In genomic region chr6:26363882-26364825, GRCh38 we compare ENCODE assay signal across 6 cellular contexts. TPM values are rescaled to one million over a fixed set of nuclear protein-coding genes. Genes with fewer than 3 reads are reported as not detected.
DNase-seq lines count a peak whose midpoint lies in the region; ATAC-seq and TF ChIP-seq lines count a peak whose summit lies in the region.

No MANE protein-coding gene starts in this region.

- H2BK20ac ChIP-seq in IMR-90 (ENCODE audit: low read depth, low read length) = peak overlapping the region; percentile 60

- H3K36me3 ChIP-seq in IMR-90 (ENCODE audit: control insufficient read depth, insufficient read depth, low read length) = no peaks in the 10 kb centered on the region

- H3K9me1 ChIP-seq in IMR-90 (ENCODE audit: insufficient read depth, low read length) = peaks cover 4% of the 10 kb centered on the region; the same call in 1 of the 2 replicates

- H3K56ac ChIP-seq in IMR-90 (ENCODE audit: extremely low read depth, insufficient read depth, low read length) = peak overlapping the region; percentile 73

- H3K4ac ChIP-seq in IMR-90 (ENCODE audit: low read depth, low read length) = peak overlapping the region; percentile 85

- peak overlapping the region; percentile 55 for H3K23ac ChIP-seq in IMR-90 (ENCODE audit: low read depth, low read length)

- TF ChIP-seq CTCF in IMR-90 (conservative IDR thresholded peaks at IDR 0.05; ENCODE audit: low read depth, low read length) (no peak), choroid plexus epithelial cell (conservative IDR thresholded peaks at IDR 0.05; ENCODE audit: low read depth, low read length) (no peak)

- H3K9me3 ChIP-seq in IMR-90 (ENCODE audit: control insufficient read depth, insufficient read depth, low read length) = no peaks in the 10 kb centered on the region

- peak overlapping the region; percentile 98 for H3K4me3 ChIP-seq in IMR-90 (ENCODE audit: insufficient read depth, low read depth, low read length)
- peak overlapping the region; percentile 59 for H3K4me3 ChIP-seq in choroid plexus epithelial cell (ENCODE audit: low read depth, low read length)

- peak overlapping the region; percentile 100 for H4K5ac ChIP-seq in IMR-90 (ENCODE audit: low read depth, low read length)

- ATAC-seq in IMR-90 (ENCODE audit: low read depth) = peak; percentile 22; the same call in 1 of the 2 replicates
- ATAC-seq in sciatic nerve = peak; percentile 49
- no peak for ATAC-seq in GM21737 (IDR thresholded peaks at IDR 0.05; ENCODE audit: unreplicated experiment)

- DNase-seq in IMR-90 (no peak), choroid plexus epithelial cell (ENCODE audit: low read depth) (peak; percentile 36), sciatic nerve (ENCODE audit: low spot score) (no peak), NCI-H82 (lab: John Stamatoyannopoulos, UW) (no peak)
- DNase-seq in effector CD8-positive, alpha-beta T cell (lab: John Stamatoyannopoulos, UW) = no peak

- peak overlapping the region; percentile 74 for H3K18ac ChIP-seq in IMR-90 (ENCODE audit: low read depth, low read length)

- in situ Hi-C loops in IMR-90 (cut with MboI; ENCODE audit: low sequenced_read_pairs) = no loop called here

- peak overlapping the region; percentile 90 for H3K4me2 ChIP-seq in IMR-90 (ENCODE audit: low read depth, low read length)

- peak overlapping the region; percentile 70 for H2AK9ac ChIP-seq in IMR-90 (replicated peaks; ENCODE audit: low read depth, low read length, poor library complexity)

- peak overlapping the region; percentile 88 for H2BK5ac ChIP-seq in IMR-90 (ENCODE audit: low read depth, low read length, poor library complexity, severe bottlenecking)

- H2BK120ac ChIP-seq in IMR-90 (ENCODE audit: low read depth, low read length) = peak overlapping the region; percentile 72

- TF ChIP-seq RAD21 in IMR-90 (IDR thresholded peaks at IDR 0.05; ENCODE audit: low read length) = no peak

- CTCF ChIA-PET in IMR-90 (lab: Yijun Ruan, JAX) = interaction anchor here (1.1 kb wide), 1 partner anchor 23 kb away, joined by 3 read pairs; no protein-coding TSS in a partner anchor

- no CpG with 5 or more reads among the region's 6 CpGs for WGBS in IMR-90 (ENCODE audit: extremely low coverage in 2 of 2, insufficient read length in 1 of 2), 2 experiments

- peaks cover 0 to 8% of the 10 kb centered on the region in 2 experiments; a peak in 2 of 4 replicates for H3K79me1 ChIP-seq in IMR-90 (ENCODE audit: low read depth in 1 of 2, low read length in 2 of 2)

- intact Hi-C loops in IMR-90 (cut with micrococcal nuclease) = no loop called here
- intact Hi-C loops in sciatic nerve (cut with DNase I) = no loop called here

- no peaks in the 10 kb centered on the region for H4K20me1 ChIP-seq in IMR-90 (ENCODE audit: insufficient read depth, low read length)

- peak overlapping the region; percentile 56 for H4K91ac ChIP-seq in IMR-90 (ENCODE audit: insufficient read depth, low read depth, low read length)

- peak overlapping the region; percentile 75 for H3K9ac ChIP-seq in IMR-90 (ENCODE audit: low read depth, low read length)

- H3K27ac ChIP-seq in IMR-90 (ENCODE audit: insufficient read depth, low read length) = peak overlapping the region; percentile 85

- BruUV-seq in IMR-90 (replicated peaks; lab: Mats Ljungman, UMichigan) = no TSS peak

- H3K27me3 ChIP-seq in IMR-90 (ENCODE audit: control insufficient read depth, insufficient read depth, low read length) = no peaks in the 10 kb centered on the region

- POLR2A ChIA-PET in IMR-90 (lab: Charles Lee; ENCODE audit: unreplicated experiment) = no interaction called here

- dilution Hi-C loops in IMR-90 (cut with HindIII; ENCODE audit: low sequenced_read_pairs, unreplicated experiment) = no loop called here

- H4K8ac ChIP-seq in IMR-90 (ENCODE audit: low read depth in 2 of 2, low read length in 2 of 2) = peak overlapping the region; percentile 49 to 91; a peak in 3 of 4 replicates

- H3K14ac ChIP-seq in IMR-90 (replicated peaks; ENCODE audit: low read depth, low read length) = peak overlapping the region; percentile 90

- H3K4me1 ChIP-seq in IMR-90 (ENCODE audit: control insufficient read depth, insufficient read depth, low read length) = peaks cover 9% of the 10 kb centered on the region

- H2AFZ ChIP-seq in IMR-90 (replicated peaks; ENCODE audit: low read length, poor library complexity) = peak overlapping the region; percentile 89

- peak overlapping the region; percentile 49; the same call in 2 of the 3 replicates for H2BK15ac ChIP-seq in IMR-90 (ENCODE audit: low read depth, low read length)

- peak overlapping the region; percentile 78 for H2AK5ac ChIP-seq in IMR-90 (ENCODE audit: low read depth, low read length)

- TF ChIP-seq POLR2A in IMR-90 (IDR thresholded peaks at IDR 0.05; ENCODE audit: low read depth, low read length) = no peak

TF ChIP-seq in IMR-90, 13 proteins besides CTCF, POLR2A, EP300 and RAD21:
- TF ChIP-seq MXI1 (IDR thresholded peaks at IDR 0.05; ENCODE audit: borderline replicate concordance, low read depth, low read length) (no peak), FOS (IDR thresholded peaks at IDR 0.05; ENCODE audit: low read depth, low read length) (no peak), RFX5 (IDR thresholded peaks at IDR 0.05; ENCODE audit: low read depth, low read length) (no peak), RCOR1 (IDR thresholded peaks at IDR 0.05; ENCODE audit: insufficient replicate concordance, low read length) (no peak), SMC3 (IDR thresholded peaks at IDR 0.05; ENCODE audit: low read depth, low read length) (no peak), BHLHE40 (IDR thresholded peaks at IDR 0.05; ENCODE audit: low read depth, low read length) (no peak), NFE2L2 (IDR thresholded peaks at IDR 0.05; ENCODE audit: low read depth, low read length) (no peak), CEBPB (IDR thresholded peaks at IDR 0.05; ENCODE audit: low read depth, low read length) (no peak), MAFK (IDR thresholded peaks at IDR 0.05; ENCODE audit: low read depth, low read length) (no peak), MAZ (IDR thresholded peaks at IDR 0.05; ENCODE audit: borderline replicate concordance, low read depth, low read length) (no peak), CHD1 (IDR thresholded peaks at IDR 0.05; ENCODE audit: low read depth, low read length) (no peak), ELK1 (IDR thresholded peaks at IDR 0.05; ENCODE audit: borderline replicate concordance, low read depth, low read length) (no peak), USF2 (IDR thresholded peaks at IDR 0.05; ENCODE audit: low read depth, low read length) (no peak)
TF ChIP-seq in IMR-90: peak in this region for 0.

RNA-seq across cellular contexts. Expression of gene BTN3A2, which starts 0.8 kb away (rescaled TPM):
- total RNA-seq in IMR-90 (2012; rRNA removed) (17.2 and 20.4 TPM in 2 replicates), sciatic nerve (35.8 TPM)
- polyA plus RNA-seq in IMR-90 (2012; rRNA removed) = 14.8 and 15.7 TPM in 2 replicates
- 7.4 and 12.2 TPM in 2 replicates for polyA plus RNA-seq in IMR-90 (2012; cell fraction: cytosol; rRNA removed)
- polyA plus RNA-seq in IMR-90 (2012; cell fraction: nucleus; rRNA removed; ENCODE audit: low replicate concordance) = 9.8 and 25.8 TPM in 2 replicates

RNA-seq across cellular contexts. Expression of gene BTN2A2, which starts 18.8 kb away (rescaled TPM):
- total RNA-seq in IMR-90 (2012; rRNA removed) (10.6 and 12.5 TPM in 2 replicates), sciatic nerve (12.5 TPM)
- polyA plus RNA-seq in IMR-90 (2012; rRNA removed) = 9.8 and 15.2 TPM in 2 replicates
- 4.9 and 6.3 TPM in 2 replicates for polyA plus RNA-seq in IMR-90 (2012; cell fraction: cytosol; rRNA removed)
- polyA plus RNA-seq in IMR-90 (2012; cell fraction: nucleus; rRNA removed; ENCODE audit: low replicate concordance) = 27.6 and 53.1 TPM in 2 replicates

RNA-seq across cellular contexts. Expression of gene BTN3A1, which starts 37.9 kb away (rescaled TPM):
- total RNA-seq in IMR-90 (2012; rRNA removed) (15.3 and 16.5 TPM in 2 replicates), sciatic nerve (30.1 TPM)
- polyA plus RNA-seq in IMR-90 (2012; rRNA removed) = 9.8 and 14.4 TPM in 2 replicates
- polyA plus RNA-seq in IMR-90 (2012; cell fraction: cytosol; rRNA removed) = 5.7 and 11.5 TPM in 2 replicates
- 23.3 and 47.1 TPM in 2 replicates for polyA plus RNA-seq in IMR-90 (2012; cell fraction: nucleus; rRNA removed; ENCODE audit: low replicate concordance)
